In genomic region chr12:26861690-26862089, GRCh38 we compare ENCODE assay signal across 38 cellular contexts.
"Had no signal": no experiment of that assay in that cellular context is flagged by ENCODE, and none has a peak within 500 bp of the region (broad histone marks: within the 10 kb centered on the region; RNA-seq: fewer than 3 reads in every experiment).

No MANE protein-coding gene starts in this region.

- H3K27me3 Mint-ChIP-seq: central memory CD8-positive, alpha-beta T cell had no signal

- ATAC-seq: activated naive CD8-positive, alpha-beta T cell treated with anti-CD3 and anti-CD28 coated beads, Interleukin-2, amount 50 U/mL, for 24 hours; activated T-cell treated with anti-CD3 and anti-CD28 coated beads, Interleukin-2, amount 50 U/mL, for 4 hours; activated T-cell treated with anti-CD3 and anti-CD28 coated beads, Interleukin-2, amount 50 U/mL, for 72 hours; activated T-helper 17 cell treated with anti-CD3 and anti-CD28 coated beads, Interleukin-2, amount 50 U/mL, for 72 hours; body of pancreas had no signal

- DNase-seq: activated effector memory CD4-positive, alpha-beta T cell treated with anti-CD3 and anti-CD28 coated beads, Interleukin-2, amount 50 U/mL, for 16 hours; activated effector memory CD4-positive, alpha-beta T cell treated with Interleukin-2 at 50 U/mL for 16 hours; activated gamma-delta T cell; activated gamma-delta T cell treated with Interleukin-2 at 50 U/mL for 16 hours; activated naive CD4-positive, alpha-beta T cell; activated naive CD4-positive, alpha-beta T cell treated with anti-CD3 and anti-CD28 coated beads for 36 hours; activated naive CD4-positive, alpha-beta T cell treated with anti-CD3 and anti-CD28 coated beads, Interleukin-2, amount 10 ng/mL, durations not matched to agents 7 days and 5 days; activated naive CD4-positive, alpha-beta T cell treated with anti-CD3 and anti-CD28 coated beads, Interleukin-2, amount 50 U/mL, for 16 hours; activated naive CD4-positive, alpha-beta T cell treated with Interleukin-2 at 50 U/mL for 16 hours; activated naive CD8-positive, alpha-beta T cell treated with anti-CD3 and anti-CD28 coated beads for 36 hours; activated naive CD8-positive, alpha-beta T cell treated with anti-CD3 and anti-CD28 coated beads, Interleukin-2, amount 10 ng/mL, durations not matched to agents 7 days and 5 days; activated naive CD8-positive, alpha-beta T cell treated with anti-CD3 and anti-CD28 coated beads, Interleukin-2, amount 50 U/mL, for 24 hours; activated T-cell treated with anti-CD3 and anti-CD28 coated beads, Interleukin-2, amount 50 U/mL, for 1 hour; activated T-cell treated with anti-CD3 and anti-CD28 coated beads, Interleukin-2, amount 50 U/mL, for 24 hours; activated T-cell treated with anti-CD3 and anti-CD28 coated beads, Interleukin-2, amount 50 U/mL, for 4 hours; activated T-cell treated with anti-CD3 and anti-CD28 coated beads, Interleukin-2, amount 50 U/mL, for 48 hours; activated T-cell treated with anti-CD3 and anti-CD28 coated beads, Interleukin-2, amount 50 U/mL, for 72 hours; adrenal gland; amniotic stem cell; amygdala; anterior cingulate cortex; aorta; body of pancreas; brain microvascular endothelial cell; caudate nucleus; central memory CD4-positive, alpha-beta T cell; cerebellar nuclear complex had no signal

- FAIRE-seq: astrocyte, bronchial epithelial cell had no signal

- H3K9me3 ChIP-seq: adrenal gland, ascending aorta, body of pancreas, breast epithelium had no signal

- H3K9me3 Mint-ChIP-seq: activated naive CD4-positive, alpha-beta T cell treated with anti-CD3 and anti-CD28 coated beads for 36 hours; activated naive CD4-positive, alpha-beta T cell treated with anti-CD3 and anti-CD28 coated beads, Interleukin-2, amount 10 ng/mL, durations not matched to agents 7 days and 5 days; activated naive CD8-positive, alpha-beta T cell treated with anti-CD3 and anti-CD28 coated beads for 36 hours; activated naive CD8-positive, alpha-beta T cell treated with anti-CD3 and anti-CD28 coated beads, Interleukin-2, amount 10 ng/mL, durations not matched to agents 7 days and 5 days; activated naive CD8-positive, alpha-beta T cell treated with anti-CD3 and anti-CD28 coated beads, Interleukin-2, amount 50 U/mL, for 24 hours; activated T-cell treated with anti-CD3 and anti-CD28 coated beads, Interleukin-2, amount 50 U/mL, for 24 hours; activated T-cell treated with anti-CD3 and anti-CD28 coated beads, Interleukin-2, amount 50 U/mL, for 4 hours; activated T-cell treated with anti-CD3 and anti-CD28 coated beads, Interleukin-2, amount 50 U/mL, for 72 hours; activated T-helper 1 cell treated with anti-CD3 and anti-CD28 coated beads, Interleukin-12 subunit alpha, Interleukin-12 subunit beta, Interleukin-2, Interleukin-4 antibody, amounts not matched to agents 30 ng/mL and 10 ng/mL and 1 ng/mL, durations not matched to agents 14 hours and 24 hours and 36 hours; activated T-helper 17 cell treated with anti-CD3 and anti-CD28 coated beads, Interleukin-2, amount 50 U/mL, for 72 hours; activated T-helper 2 cell treated with anti-CD3 and anti-CD28 coated beads, Interferon-gamma antibody, Interleukin-2, Interleukin-4, amounts not matched to agents 10 μg/mL and 5 μg/mL and 100 μg/mL, durations not matched to agents 14 hours and 24 hours and 36 hours; central memory CD8-positive, alpha-beta T cell had no signal

- H3K27me3 ChIP-seq: adrenal gland, ascending aorta, body of pancreas, brain microvascular endothelial cell, breast epithelium, cardiac muscle cell had no signal

- H3K36me3 Mint-ChIP-seq: activated naive CD4-positive, alpha-beta T cell treated with anti-CD3 and anti-CD28 coated beads, Interleukin-2, amount 10 ng/mL, durations not matched to agents 7 days and 5 days; activated naive CD8-positive, alpha-beta T cell; activated naive CD8-positive, alpha-beta T cell treated with anti-CD3 and anti-CD28 coated beads for 36 hours; brain had no signal

- H3K36me3 ChIP-seq: adrenal gland, ascending aorta, brain microvascular endothelial cell, breast epithelium, cardiac muscle cell had no signal

- H3K4me1 ChIP-seq: ascending aorta, breast epithelium had no signal

- H3K27ac Mint-ChIP-seq: activated naive CD4-positive, alpha-beta T cell treated with anti-CD3 and anti-CD28 coated beads for 36 hours; activated naive CD4-positive, alpha-beta T cell treated with anti-CD3 and anti-CD28 coated beads, Interleukin-2, amount 10 ng/mL, durations not matched to agents 7 days and 5 days; activated naive CD8-positive, alpha-beta T cell; activated naive CD8-positive, alpha-beta T cell treated with anti-CD3 and anti-CD28 coated beads for 36 hours; activated naive CD8-positive, alpha-beta T cell treated with anti-CD3 and anti-CD28 coated beads, Interleukin-2, amount 10 ng/mL, durations not matched to agents 7 days and 5 days; activated naive CD8-positive, alpha-beta T cell treated with anti-CD3 and anti-CD28 coated beads, Interleukin-2, amount 50 U/mL, for 24 hours; activated T-cell treated with anti-CD3 and anti-CD28 coated beads, Interleukin-2, amount 50 U/mL, for 24 hours; activated T-cell treated with anti-CD3 and anti-CD28 coated beads, Interleukin-2, amount 50 U/mL, for 72 hours; activated T-helper 1 cell treated with anti-CD3 and anti-CD28 coated beads, Interleukin-12 subunit alpha, Interleukin-12 subunit beta, Interleukin-2, Interleukin-4 antibody, amounts not matched to agents 30 ng/mL and 10 ng/mL and 1 ng/mL, durations not matched to agents 14 hours and 24 hours and 36 hours; activated T-helper 17 cell treated with anti-CD3 and anti-CD28 coated beads, Interleukin-2, amount 50 U/mL, for 72 hours; activated T-helper 2 cell treated with anti-CD3 and anti-CD28 coated beads, Interferon-gamma antibody, Interleukin-2, Interleukin-4, amounts not matched to agents 10 μg/mL and 5 μg/mL and 100 μg/mL, durations not matched to agents 14 hours and 24 hours and 36 hours; brain had no signal

- H3K4me3 ChIP-seq: adrenal gland, ascending aorta, body of pancreas, breast epithelium, cardiac muscle cell had no signal

- H3K4me1 Mint-ChIP-seq: activated naive CD4-positive, alpha-beta T cell treated with anti-CD3 and anti-CD28 coated beads, Interleukin-2, amount 10 ng/mL, durations not matched to agents 7 days and 5 days; activated naive CD8-positive, alpha-beta T cell treated with anti-CD3 and anti-CD28 coated beads, Interleukin-2, amount 50 U/mL, for 24 hours; activated T-helper 17 cell treated with anti-CD3 and anti-CD28 coated beads, Interleukin-2, amount 50 U/mL, for 72 hours; brain had no signal

- H3K4me3 Mint-ChIP-seq: activated naive CD4-positive, alpha-beta T cell treated with anti-CD3 and anti-CD28 coated beads for 36 hours; activated naive CD4-positive, alpha-beta T cell treated with anti-CD3 and anti-CD28 coated beads, Interleukin-2, amount 10 ng/mL, durations not matched to agents 7 days and 5 days; activated naive CD8-positive, alpha-beta T cell; activated naive CD8-positive, alpha-beta T cell treated with anti-CD3 and anti-CD28 coated beads for 36 hours; activated naive CD8-positive, alpha-beta T cell treated with anti-CD3 and anti-CD28 coated beads, Interleukin-2, amount 10 ng/mL, durations not matched to agents 7 days and 5 days; activated naive CD8-positive, alpha-beta T cell treated with anti-CD3 and anti-CD28 coated beads, Interleukin-2, amount 50 U/mL, for 24 hours; activated T-cell treated with anti-CD3 and anti-CD28 coated beads, Interleukin-2, amount 50 U/mL, for 24 hours; activated T-cell treated with anti-CD3 and anti-CD28 coated beads, Interleukin-2, amount 50 U/mL, for 4 hours; activated T-cell treated with anti-CD3 and anti-CD28 coated beads, Interleukin-2, amount 50 U/mL, for 72 hours; activated T-helper 1 cell treated with anti-CD3 and anti-CD28 coated beads, Interleukin-12 subunit alpha, Interleukin-12 subunit beta, Interleukin-2, Interleukin-4 antibody, amounts not matched to agents 30 ng/mL and 10 ng/mL and 1 ng/mL, durations not matched to agents 14 hours and 24 hours and 36 hours; activated T-helper 17 cell treated with anti-CD3 and anti-CD28 coated beads, Interleukin-2, amount 50 U/mL, for 72 hours; brain; central memory CD8-positive, alpha-beta T cell had no signal

- H3K27ac ChIP-seq: adrenal gland, ascending aorta, body of pancreas, brain microvascular endothelial cell, breast epithelium, cardiac muscle cell had no signal
